Comparison of ENCODE assay signal across 2 cellular contexts in genomic region chr9:136355616-136356557, GRCh38.
TF ChIP-seq lines count a peak whose summit lies in the region.

No MANE protein-coding gene starts in this region.

TF ChIP-seq in A549, 52 proteins besides CTCF, POLR2A, EP300 and RAD21:
- no peak for TF ChIP-seq EHF (CRISPR knock-in tag; IDR thresholded peaks at IDR 0.05)
- no peak for TF ChIP-seq CHD4 (IDR thresholded peaks at IDR 0.05; ENCODE audit: borderline replicate concordance)
- TF ChIP-seq E2F6 (IDR thresholded peaks at IDR 0.05; ENCODE audit: borderline replicate concordance, low read depth): no peak
- TF ChIP-seq POLR2AphosphoS2 (conservative IDR thresholded peaks at IDR 0.05; ENCODE audit: low read length): no peak
- TF ChIP-seq ESRRA (IDR thresholded peaks at IDR 0.05; ENCODE audit: borderline replicate concordance, low read length): no peak

TF ChIP-seq in IMR-90, 13 proteins besides CTCF, POLR2A, EP300 and RAD21:
- TF ChIP-seq NFE2L2 (IDR thresholded peaks at IDR 0.05; ENCODE audit: low read depth, low read length) (no peak), CHD1 (IDR thresholded peaks at IDR 0.05; ENCODE audit: low read depth, low read length) (no peak), FOS (IDR thresholded peaks at IDR 0.05; ENCODE audit: low read depth, low read length) (no peak), MAFK (IDR thresholded peaks at IDR 0.05; ENCODE audit: low read depth, low read length) (no peak), CEBPB (IDR thresholded peaks at IDR 0.05; ENCODE audit: low read depth, low read length) (no peak), RFX5 (IDR thresholded peaks at IDR 0.05; ENCODE audit: low read depth, low read length) (no peak), SMC3 (IDR thresholded peaks at IDR 0.05; ENCODE audit: low read depth, low read length) (no peak), RCOR1 (IDR thresholded peaks at IDR 0.05; ENCODE audit: insufficient replicate concordance, low read length) (no peak), MAZ (IDR thresholded peaks at IDR 0.05; ENCODE audit: borderline replicate concordance, low read depth, low read length) (no peak), MXI1 (IDR thresholded peaks at IDR 0.05; ENCODE audit: borderline replicate concordance, low read depth, low read length) (no peak), BHLHE40 (IDR thresholded peaks at IDR 0.05; ENCODE audit: low read depth, low read length) (no peak)
- TF ChIP-seq, protein P1, sequence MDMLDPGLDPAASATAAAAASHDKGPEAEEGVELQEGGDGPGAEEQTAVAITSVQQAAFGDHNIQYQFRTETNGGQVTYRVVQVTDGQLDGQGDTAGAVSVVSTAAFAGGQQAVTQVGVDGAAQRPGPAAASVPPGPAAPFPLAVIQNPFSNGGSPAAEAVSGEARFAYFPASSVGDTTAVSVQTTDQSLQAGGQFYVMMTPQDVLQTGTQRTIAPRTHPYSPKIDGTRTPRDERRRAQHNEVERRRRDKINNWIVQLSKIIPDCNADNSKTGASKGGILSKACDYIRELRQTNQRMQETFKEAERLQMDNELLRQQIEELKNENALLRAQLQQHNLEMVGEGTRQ (IDR thresholded peaks at IDR 0.05; ENCODE audit: low read depth, low read length): no peak
- TF ChIP-seq, protein P2, sequence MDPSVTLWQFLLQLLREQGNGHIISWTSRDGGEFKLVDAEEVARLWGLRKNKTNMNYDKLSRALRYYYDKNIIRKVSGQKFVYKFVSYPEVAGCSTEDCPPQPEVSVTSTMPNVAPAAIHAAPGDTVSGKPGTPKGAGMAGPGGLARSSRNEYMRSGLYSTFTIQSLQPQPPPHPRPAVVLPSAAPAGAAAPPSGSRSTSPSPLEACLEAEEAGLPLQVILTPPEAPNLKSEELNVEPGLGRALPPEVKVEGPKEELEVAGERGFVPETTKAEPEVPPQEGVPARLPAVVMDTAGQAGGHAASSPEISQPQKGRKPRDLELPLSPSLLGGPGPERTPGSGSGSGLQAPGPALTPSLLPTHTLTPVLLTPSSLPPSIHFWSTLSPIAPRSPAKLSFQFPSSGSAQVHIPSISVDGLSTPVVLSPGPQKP (IDR thresholded peaks at IDR 0.05; ENCODE audit: borderline replicate concordance, low read depth, low read length): no peak
